ENCODE assay signal across 8 cellular contexts in genomic region chr7:1567893-1568292, GRCh38. TPM values are rescaled to one million over a fixed set of nuclear protein-coding genes. Genes with fewer than 3 reads are reported as not detected.
DNase-seq lines count a peak whose midpoint lies in the region.
"Had no signal": no experiment of that assay in that cellular context is flagged by ENCODE, and none has a peak within 500 bp of the region (broad histone marks: within the 10 kb centered on the region; RNA-seq: fewer than 3 reads in every experiment).

No MANE protein-coding gene starts in this region.

- in situ Hi-C loops in GM23248 (cut with MboI): no loop called here
- in situ Hi-C loops in SK-MEL-5 (cut with HindIII; ENCODE audit: low pct_unique_long_range_greater_than_20kb, low sequenced_read_pairs): no loop called here

- H3K4me2 ChIP-seq in GM23248 (ENCODE audit: unreplicated experiment): peak overlapping the region; percentile 86

- peak overlapping the region; percentile 98 for H3K9ac ChIP-seq in GM23248

- H3K9me2 ChIP-seq in GM23248 (ENCODE audit: insufficient read depth): no peaks in the 10 kb centered on the region

- peaks cover 37% of the 10 kb centered on the region for H3F3A ChIP-seq in GM23248 (ENCODE audit: insufficient read depth)

- H3K27ac ChIP-seq in GM23248 (peak overlapping the region; percentile 99), skin epidermis (peak overlapping the region in 20 of 21 experiments; percentile 40 to 99 (median 94))

- H3K9me3 ChIP-seq in GM23248 (ENCODE audit: low read depth): no peaks in the 10 kb centered on the region

- 49 to 54% methylated on average over 13 of the region's 13 CpGs for WGBS in GM23248 (ENCODE audit: low coverage in 1 of 2, low lambda C conversion rate in 2 of 2, missing lambda C conversion rate in 2 of 2), 2 experiments

- peaks cover 22% of the 10 kb centered on the region for H3K79me2 ChIP-seq in GM23248 (ENCODE audit: insufficient read depth)

- peaks cover 48% of the 10 kb centered on the region for H3K4me1 ChIP-seq in GM23248 (ENCODE audit: insufficient read depth)

- DNase-seq in GM23248 (peak; percentile 91), SK-MEL-5 (ENCODE audit: low read depth, low spot score) (peak; percentile 68), fibroblast of gingiva (ENCODE audit: low read depth) (peak; percentile 42), SKM-1 treated with dmso at 0.1 percent for 144 hours (lab: John Stamatoyannopoulos, UW; ENCODE audit: unreplicated experiment) (no peak), NCI-H345 treated with DMSO at 0.1 percent for 48 hours (lab: John Stamatoyannopoulos, UW; ENCODE audit: unreplicated experiment) (no peak)
- DNase-seq in activated CD4-positive, alpha-beta T cell treated with anti-CD3 and anti-CD28 coated beads for 4 hours: no peak
- DNase-seq: stimulated activated naive CD8-positive, alpha-beta T cell treated with anti-CD3 and anti-CD28 coated beads, Interleukin-15, amount 100 ng/mL, for 72 hours had no signal

- no peaks in the 10 kb centered on the region for H3K36me3 ChIP-seq in GM23248 (ENCODE audit: low read depth)

- H2AFZ ChIP-seq in GM23248: no peak overlapping the region

- H4K20me1 ChIP-seq in GM23248 (ENCODE audit: insufficient read depth): no peaks in the 10 kb centered on the region

- no peaks in the 10 kb centered on the region for H3K27me3 ChIP-seq in GM23248 (replicated peaks; ENCODE audit: insufficient read depth)

- peak overlapping the region; percentile 53 for H3K4me3 ChIP-seq in GM23248
- peak overlapping the region in 1 of 7 experiments; percentile 21 for H3K4me3 ChIP-seq in skin epidermis

RNA-seq across cellular contexts. Expression of gene PSMG3, which starts 1.9 kb away (rescaled TPM):
- 28.3 and 36.8 TPM in 2 replicates for total RNA-seq in GM23248 (2014; rRNA removed; shearing (Covaris generic))
- 56.2 and 58.1 TPM in 2 replicates for polyA plus RNA-seq in GM23248 (2016; fragmentation: Nextera tagmentation; extraction: Ambion mirVana)
- total RNA-seq in SK-MEL-5 (2014; rRNA removed; shearing (Covaris generic)): 118 and 130 TPM in 2 replicates
- polyA plus RNA-seq in SK-MEL-5 (2015; cell fraction: cytosol; rRNA removed): 105 and 123 TPM in 2 replicates
- polyA plus RNA-seq in SK-MEL-5 (2015; cell fraction: nucleus; rRNA removed): 446 and 512 TPM in 2 replicates

RNA-seq across cellular contexts. Expression of gene TMEM184A, which starts 11.9 kb away (rescaled TPM):
- total RNA-seq in GM23248 (2014; rRNA removed; shearing (Covaris generic)): not detected in 2 replicates
- polyA plus RNA-seq in GM23248 (2016; fragmentation: Nextera tagmentation; extraction: Ambion mirVana): not detected in 2 replicates
- total RNA-seq in SK-MEL-5 (2014; rRNA removed; shearing (Covaris generic)): 0.16 and 0.19 TPM in 2 replicates
- 0.17 and 2.5 TPM in 2 replicates for polyA plus RNA-seq in SK-MEL-5 (2015; cell fraction: cytosol; rRNA removed)
- polyA plus RNA-seq in SK-MEL-5 (2015; cell fraction: nucleus; rRNA removed): 0.04 and 0.35 TPM in 2 replicates

RNA-seq across cellular contexts. Expression of gene MAFK, which starts 37.4 kb away (rescaled TPM):
- 35.0 and 45.9 TPM in 2 replicates for total RNA-seq in GM23248 (2014; rRNA removed; shearing (Covaris generic))
- 3.5 and 3.8 TPM in 2 replicates for polyA plus RNA-seq in GM23248 (2016; fragmentation: Nextera tagmentation; extraction: Ambion mirVana)
- total RNA-seq in SK-MEL-5 (2014; rRNA removed; shearing (Covaris generic)): 23.6 and 24.3 TPM in 2 replicates
- polyA plus RNA-seq in SK-MEL-5 (2015; cell fraction: cytosol; rRNA removed): 30.3 and 37.4 TPM in 2 replicates
- polyA plus RNA-seq in SK-MEL-5 (2015; cell fraction: nucleus; rRNA removed): 32.8 and 33.3 TPM in 2 replicates

Comparison
In these comparisons a context has a peak if more than half of its experiments do, and no peak if none do; other contexts are left out.
1. DNase-seq: peak in GM23248 (single experiment), SK-MEL-5 (single experiment) and fibroblast of gingiva (single experiment); none in SKM-1 treated with dmso at 0.1 percent for 144 hours (single experiment), NCI-H345 treated with DMSO at 0.1 percent for 48 hours (single experiment) and activated CD4-positive, alpha-beta T cell treated with anti-CD3 and anti-CD28 coated beads for 4 hours (0 of 2).